2 cellular contexts compared by ENCODE assay signal in the genomic region with DNA sequence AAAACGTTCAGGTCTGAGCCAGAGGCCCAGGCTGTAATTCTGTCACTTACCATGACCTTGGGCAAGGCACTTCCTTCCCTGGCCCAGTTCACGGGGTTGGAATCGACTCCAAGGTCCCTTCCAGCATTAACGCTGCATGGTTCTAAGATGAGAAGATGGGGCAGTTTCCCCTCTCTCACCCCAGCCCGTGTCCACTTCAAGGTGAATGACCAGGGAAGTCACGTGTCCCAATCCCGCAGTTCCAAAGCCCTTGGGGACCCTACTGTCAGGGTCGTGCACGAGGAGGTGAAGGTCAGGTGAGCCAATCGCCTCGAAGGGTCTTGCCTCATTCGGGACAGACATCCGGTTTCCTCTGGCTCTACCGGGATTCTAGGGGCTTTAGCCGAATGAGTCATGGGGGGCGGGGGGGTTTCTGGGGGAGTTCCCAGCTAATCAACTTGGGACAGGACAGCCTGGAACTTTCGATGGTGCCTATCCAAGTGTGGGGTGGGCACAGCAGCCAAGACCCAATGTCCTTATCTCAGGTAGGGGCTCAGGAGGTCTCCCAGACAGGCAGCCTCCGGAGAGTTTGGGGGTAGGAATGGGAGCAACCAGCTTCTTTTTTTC.
TF ChIP-seq lines count a peak whose summit lies in the region.

No MANE protein-coding gene starts in this region.

TF ChIP-seq in SK-N-SH, 30 proteins besides CTCF, POLR2A, EP300 and RAD21:
- no peak for TF ChIP-seq MXI1 (IDR thresholded peaks at IDR 0.05; ENCODE audit: low read depth, low read length)
- TF ChIP-seq GATA2 (CRISPR knock-in tag; IDR thresholded peaks at IDR 0.05) = no peak

TF ChIP-seq in SK-N-SH treated with all-trans-retinoic acid at 6 μM for 48 hours, 23 proteins besides CTCF, POLR2A, EP300 and RAD21:
- TF ChIP-seq SNAI2 (CRISPR knock-in tag; IDR thresholded peaks at IDR 0.05) (no peak), BACH2 (CRISPR knock-in tag; IDR thresholded peaks at IDR 0.05; ENCODE audit: borderline replicate concordance) (no peak), TOX (CRISPR knock-in tag; IDR thresholded peaks at IDR 0.05; ENCODE audit: borderline replicate concordance) (no peak), CSDC2 (CRISPR knock-in tag; IDR thresholded peaks at IDR 0.05) (no peak), TCF4 (CRISPR knock-in tag; IDR thresholded peaks at IDR 0.05; ENCODE audit: borderline replicate concordance) (no peak), ISL1 (CRISPR knock-in tag; IDR thresholded peaks at IDR 0.05) (no peak)
- TF ChIP-seq, protein P1, sequence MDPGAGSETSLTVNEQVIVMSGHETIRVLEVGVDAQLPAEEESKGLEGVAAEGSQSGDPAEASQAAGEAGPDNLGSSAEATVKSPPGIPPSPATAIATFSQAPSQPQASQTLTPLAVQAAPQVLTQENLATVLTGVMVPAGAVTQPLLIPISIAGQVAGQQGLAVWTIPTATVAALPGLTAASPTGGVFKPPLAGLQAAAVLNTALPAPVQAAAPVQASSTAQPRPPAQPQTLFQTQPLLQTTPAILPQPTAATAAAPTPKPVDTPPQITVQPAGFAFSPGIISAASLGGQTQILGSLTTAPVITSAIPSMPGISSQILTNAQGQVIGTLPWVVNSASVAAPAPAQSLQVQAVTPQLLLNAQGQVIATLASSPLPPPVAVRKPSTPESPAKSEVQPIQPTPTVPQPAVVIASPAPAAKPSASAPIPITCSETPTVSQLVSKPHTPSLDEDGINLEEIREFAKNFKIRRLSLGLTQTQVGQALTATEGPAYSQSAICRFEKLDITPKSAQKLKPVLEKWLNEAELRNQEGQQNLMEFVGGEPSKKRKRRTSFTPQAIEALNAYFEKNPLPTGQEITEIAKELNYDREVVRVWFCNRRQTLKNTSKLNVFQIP (CRISPR knock-in tag; IDR thresholded peaks at IDR 0.05; ENCODE audit: borderline replicate concordance, low read depth) = no peak
- TF ChIP-seq, protein P2, sequence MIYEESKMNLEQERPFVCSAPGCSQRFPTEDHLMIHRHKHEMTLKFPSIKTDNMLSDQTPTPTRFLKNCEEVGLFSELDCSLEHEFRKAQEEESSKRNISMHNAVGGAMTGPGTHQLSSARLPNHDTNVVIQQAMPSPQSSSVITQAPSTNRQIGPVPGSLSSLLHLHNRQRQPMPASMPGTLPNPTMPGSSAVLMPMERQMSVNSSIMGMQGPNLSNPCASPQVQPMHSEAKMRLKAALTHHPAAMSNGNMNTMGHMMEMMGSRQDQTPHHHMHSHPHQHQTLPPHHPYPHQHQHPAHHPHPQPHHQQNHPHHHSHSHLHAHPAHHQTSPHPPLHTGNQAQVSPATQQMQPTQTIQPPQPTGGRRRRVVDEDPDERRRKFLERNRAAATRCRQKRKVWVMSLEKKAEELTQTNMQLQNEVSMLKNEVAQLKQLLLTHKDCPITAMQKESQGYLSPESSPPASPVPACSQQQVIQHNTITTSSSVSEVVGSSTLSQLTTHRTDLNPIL (CRISPR knock-in tag; IDR thresholded peaks at IDR 0.05; ENCODE audit: low read depth) = no peak
